11 cellular contexts compared by ENCODE assay signal in genomic region chr2:26008851-26009566, GRCh38. TPM values are rescaled to one million over a fixed set of nuclear protein-coding genes. Genes with fewer than 3 reads are reported as not detected.
A peak's percentile ranks its signal among the peaks of the same experiment; 100 is the strongest.
DNase-seq lines count a peak whose midpoint lies in the region; ATAC-seq, FAIRE-seq and TF ChIP-seq lines count a peak whose summit lies in the region.
"Had no signal": no experiment of that assay in that cellular context is flagged by ENCODE, and none has a peak within 500 bp of the region (broad histone marks: within the 10 kb centered on the region; RNA-seq: fewer than 3 reads in every experiment).

No MANE protein-coding gene starts in this region.

- H3K4me1 ChIP-seq in A673 (ENCODE audit: insufficient read depth, low read length, poor library complexity, severe bottlenecking): peaks cover 25% of the 10 kb centered on the region

- H3K9me3 ChIP-seq in A673 (ENCODE audit: low read depth, low read length, poor library complexity, severe bottlenecking): peaks cover 4% of the 10 kb centered on the region

- no peaks in the 10 kb centered on the region for H3K27me3 Mint-ChIP-seq in activated CD8-positive, alpha-beta T cell treated with anti-CD3 and anti-CD28 coated beads for 36 hours
- H3K27me3 Mint-ChIP-seq: activated T-cell treated with anti-CD3 and anti-CD28 coated beads, Interleukin-2, amount 50 U/mL, for 24 hours; natural killer cell treated with Interleukin-12 subunit alpha and Interleukin-12 subunit beta and Interleukin-15 and Interleukin-18, amount 100 ng/mL, for 72 hours had no signal

- no peak for ATAC-seq in activated CD8-positive, alpha-beta T cell treated with anti-CD3 and anti-CD28 coated beads for 36 hours
- ATAC-seq in HG02759 (IDR thresholded peaks at IDR 0.05; ENCODE audit: unreplicated experiment): no peak

- H3K27me3 ChIP-seq in A673 (replicated peaks; ENCODE audit: insufficient read depth, low read depth, low read length, poor library complexity) (no peaks in the 10 kb centered on the region), bronchial epithelial cell (ENCODE audit: control insufficient read depth, insufficient read depth, low read length) (no peaks in the 10 kb centered on the region)

- intact Hi-C loops in A673 (cut with micrococcal nuclease; ENCODE audit: unreplicated experiment): no loop called here
- intact Hi-C loops in lower leg skin (cut with DNase I; ENCODE audit: low total_unique reads): no loop called here
- intact Hi-C loops in activated CD8-positive, alpha-beta T cell treated with anti-CD3 and anti-CD28 coated beads for 36 hours (cut with micrococcal nuclease): no loop called here

- TF ChIP-seq CTCF in A673 (conservative IDR thresholded peaks at IDR 0.05; ENCODE audit: low read depth, low read length): no peak
- no peak for TF ChIP-seq CTCF in bronchial epithelial cell (IDR thresholded peaks at IDR 0.05; ENCODE audit: insufficient read depth, low read length, severe bottlenecking)
- TF ChIP-seq CTCF in lower leg skin (IDR thresholded peaks at IDR 0.05): no peak
- no peak for TF ChIP-seq CTCF in activated CD8-positive, alpha-beta T cell treated with anti-CD3 and anti-CD28 coated beads for 36 hours (IDR thresholded peaks at IDR 0.05)

- H3K36me3 Mint-ChIP-seq in activated CD8-positive, alpha-beta T cell treated with anti-CD3 and anti-CD28 coated beads for 36 hours (ENCODE audit: low read depth): no peaks in the 10 kb centered on the region
- H3K36me3 Mint-ChIP-seq: natural killer cell treated with Interleukin-12 subunit alpha and Interleukin-12 subunit beta and Interleukin-15 and Interleukin-18, amount 100 ng/mL, for 72 hours had no signal

- H3K4me3 Mint-ChIP-seq in activated CD8-positive, alpha-beta T cell treated with anti-CD3 and anti-CD28 coated beads for 36 hours: no peak overlapping the region
- H3K4me3 Mint-ChIP-seq: activated T-cell treated with anti-CD3 and anti-CD28 coated beads, Interleukin-2, amount 50 U/mL, for 24 hours; natural killer cell treated with Interleukin-12 subunit alpha and Interleukin-12 subunit beta and Interleukin-15 and Interleukin-18, amount 100 ng/mL, for 72 hours had no signal

- H3K27ac Mint-ChIP-seq in activated CD8-positive, alpha-beta T cell treated with anti-CD3 and anti-CD28 coated beads for 36 hours: no peak overlapping the region
- H3K27ac Mint-ChIP-seq: activated T-cell treated with anti-CD3 and anti-CD28 coated beads, Interleukin-2, amount 50 U/mL, for 24 hours; natural killer cell treated with Interleukin-12 subunit alpha and Interleukin-12 subunit beta and Interleukin-15 and Interleukin-18, amount 100 ng/mL, for 72 hours had no signal

- H3K9me3 Mint-ChIP-seq in activated CD8-positive, alpha-beta T cell treated with anti-CD3 and anti-CD28 coated beads for 36 hours: no peaks in the 10 kb centered on the region
- H3K9me3 Mint-ChIP-seq: activated T-cell treated with anti-CD3 and anti-CD28 coated beads, Interleukin-2, amount 50 U/mL, for 24 hours; natural killer cell treated with Interleukin-12 subunit alpha and Interleukin-12 subunit beta and Interleukin-15 and Interleukin-18, amount 100 ng/mL, for 72 hours had no signal

- H3K4me3 ChIP-seq in A673 (ENCODE audit: low read depth, low read length, poor library complexity, severe bottlenecking) (no peak overlapping the region), bronchial epithelial cell (ENCODE audit: low read depth, low read length) (no peak overlapping the region), lower leg skin (ENCODE audit: low read depth, poor library complexity, severe bottlenecking) (no peak overlapping the region)

- H3K27ac ChIP-seq in A673 (ENCODE audit: low read depth, low read length, poor library complexity, severe bottlenecking): no peak overlapping the region
- H3K27ac ChIP-seq: KMS-11 had no signal

- DNase-seq in A673 (ENCODE audit: low spot score): peak; percentile 26
- peak; percentile 55 for DNase-seq in M059J (ENCODE audit: low read depth)
- DNase-seq in bronchial epithelial cell (ENCODE audit: low read depth): peak; percentile 100
- peak; percentile 92 for DNase-seq in lower leg skin (ENCODE audit: low spot score in 2 of 2)
- DNase-seq in activated CD8-positive, alpha-beta T cell treated with anti-CD3 and anti-CD28 coated beads for 36 hours: no peak
- DNase-seq in activated CD4-positive, alpha-beta T cell treated with anti-CD3 and anti-CD28 coated beads, Interleukin-2, amount 50 U/mL, for 1 hour: no peak
- DNase-seq in NCI-H524 (lab: John Stamatoyannopoulos, UW): no peak
- DNase-seq: activated T-cell treated with anti-CD3 and anti-CD28 coated beads, Interleukin-2, amount 50 U/mL, for 24 hours had no signal

- no peaks in the 10 kb centered on the region for H3K36me3 ChIP-seq in A673 (ENCODE audit: insufficient read depth, low read length, poor library complexity, severe bottlenecking)
- H3K36me3 ChIP-seq in bronchial epithelial cell (ENCODE audit: control insufficient read depth, insufficient read depth, low read length): no peaks in the 10 kb centered on the region

- peak; percentile 96 for FAIRE-seq in bronchial epithelial cell (lab: Jason Lieb, UNC)

- no peak for TF ChIP-seq POLR2A in lower leg skin (IDR thresholded peaks at IDR 0.05)

- POLR2A ChIA-PET in A673 (lab: Charles Lee; ENCODE audit: low non-redundant PET): no interaction called here
- POLR2A ChIA-PET in activated CD8-positive, alpha-beta T cell treated with anti-CD3 and anti-CD28 coated beads for 36 hours (lab: Charles Lee): interaction anchor here (0.5 to 1.1 kb wide), 2 partner anchors 9 to 193 kb away, joined by 3 read pairs; no protein-coding TSS in a partner anchor

- CTCF ChIA-PET in A673 (lab: Charles Lee): no interaction called here
- CTCF ChIA-PET in activated CD8-positive, alpha-beta T cell treated with anti-CD3 and anti-CD28 coated beads for 36 hours (lab: Charles Lee): interaction anchor here (1.0 to 1.8 kb wide), 2 partner anchors 17 to 18 kb away, joined by 3 to 5 read pairs; no protein-coding TSS in a partner anchor

- no TSS peak for BruUV-seq in A673 (replicated peaks; lab: Mats Ljungman, UMichigan)

- 35 to 45% methylated on average over 2 of the region's 2 CpGs for WGBS in lower leg skin, 2 donors

- H3K4me1 Mint-ChIP-seq in activated CD8-positive, alpha-beta T cell treated with anti-CD3 and anti-CD28 coated beads for 36 hours (ENCODE audit: low read depth): no peaks in the 10 kb centered on the region

RNA-seq across cellular contexts. Expression of gene RAB10, which starts 24.9 kb away (rescaled TPM):
- total RNA-seq in A673 (2021): 135 and 140 TPM in 2 replicates
- 71.0 and 115 TPM in 2 replicates for total RNA-seq in M059J (2014; rRNA removed; shearing (Covaris generic))
- 308 and 654 TPM in 2 replicates for total RNA-seq in bronchial epithelial cell
- 100 to 1,000 TPM; 125 to 228 (median 184) TPM for total RNA-seq in lower leg skin
- total RNA-seq in activated CD8-positive, alpha-beta T cell treated with anti-CD3 and anti-CD28 coated beads for 36 hours: 100 to 1,000 TPM in 1 of 2 experiments, 10 to 100 TPM in 1; 89.5 to 102 TPM

RNA-seq across cellular contexts. Expression of gene KIF3C, which starts 26.7 kb away (rescaled TPM):
- total RNA-seq in A673 (2021) (39.5 and 46.2 TPM in 2 replicates), bronchial epithelial cell (1.6 and 2.4 TPM in 2 replicates), lower leg skin (1 to 10 TPM; 3.6 to 6.7 (median 4.2) TPM)
- 6.3 and 11.1 TPM in 2 replicates for total RNA-seq in M059J (2014; rRNA removed; shearing (Covaris generic))
- 1 to 10 TPM; 3.6 to 3.8 TPM for total RNA-seq in activated CD8-positive, alpha-beta T cell treated with anti-CD3 and anti-CD28 coated beads for 36 hours

Comparison
In these comparisons a context has a peak if more than half of its experiments do, and no peak if none do; other contexts are left out.
1. DNase-seq: peak in A673 (single experiment), M059J (single experiment), bronchial epithelial cell (single experiment) and lower leg skin (2 of 2); none in activated CD8-positive, alpha-beta T cell treated with anti-CD3 and anti-CD28 coated beads for 36 hours (single experiment), activated CD4-positive, alpha-beta T cell treated with anti-CD3 and anti-CD28 coated beads, Interleukin-2, amount 50 U/mL, for 1 hour (single experiment) and NCI-H524 (0 of 2).